In genomic region chr20:17442588-17442987, GRCh38 we compare ENCODE assay signal across 15 cellular contexts.
DNase-seq lines count a peak whose midpoint lies in the region; ATAC-seq and TF ChIP-seq lines count a peak whose summit lies in the region.
"Had no signal": no experiment of that assay in that cellular context is flagged by ENCODE, and none has a peak within 500 bp of the region (broad histone marks: within the 10 kb centered on the region; RNA-seq: fewer than 3 reads in every experiment).

No MANE protein-coding gene starts in this region.

- no peaks in the 10 kb centered on the region for H3K9me2 ChIP-seq in HCT116 (ENCODE audit: insufficient read depth)

- no peak overlapping the region for H3K9ac ChIP-seq in HCT116 (ENCODE audit: low read length)

- DNase-seq in DMS53 (lab: John Stamatoyannopoulos, UW) (peak; percentile 19), DMS53 treated with DMSO at 0.1 percent for 48 hours (lab: John Stamatoyannopoulos, UW; ENCODE audit: unreplicated experiment) (no peak), HCT116 (ENCODE audit: low read depth, low spot score) (peak; percentile 32), SK-MEL-5 (ENCODE audit: low read depth, low spot score) (peak; percentile 71), iPS DF 4.7 (ENCODE audit: extremely low read depth, low spot score) (peak; percentile 38), SKM-1 (lab: John Stamatoyannopoulos, UW; ENCODE audit: unreplicated experiment) (no peak), NK-92 (lab: John Stamatoyannopoulos, UW; ENCODE audit: unreplicated experiment) (no peak), ecto neural progenitor cell (ENCODE audit: low spot score) (no peak)
- DNase-seq: activated CD4-positive, alpha-beta T cell treated with anti-CD3 and anti-CD28 coated beads, Interleukin-2, amount 50 U/mL, for 1 hour; activated effector memory CD4-positive, alpha-beta T cell treated with Interleukin-2 at 50 U/mL for 16 hours; DMS153; esophagus squamous epithelium; islet precursor cell had no signal

- H3K4me1 ChIP-seq in HCT116 (ENCODE audit: control insufficient read depth in 1 of 2, insufficient read depth in 2 of 2, low read length in 2 of 2) = no peaks in the 10 kb centered on the region
- H3K4me1 ChIP-seq: breast epithelium, esophagus squamous epithelium had no signal

- in situ Hi-C loops in SK-MEL-5 (cut with HindIII; ENCODE audit: low pct_unique_long_range_greater_than_20kb, low sequenced_read_pairs) = loop anchor here (25.0 kb wide), 1 partner anchor 630 kb away; no protein-coding TSS in a partner anchor

- no peak overlapping the region for H3K4me3 ChIP-seq in HCT116 (replicated peaks in 1 of 2; ENCODE audit: low read depth in 1 of 2, low read length in 2 of 2)
- H3K4me3 ChIP-seq: breast epithelium, esophagus squamous epithelium, thoracic aorta had no signal

- H3K27me3 ChIP-seq in HCT116 (ENCODE audit: insufficient read depth, low read length) = peaks cover 33% of the 10 kb centered on the region

- no peak overlapping the region for H3K4me2 ChIP-seq in HCT116 (ENCODE audit: low read length)

- no peaks in the 10 kb centered on the region for H3K79me2 ChIP-seq in HCT116 (ENCODE audit: insufficient read depth, low read length)

- ATAC-seq in HCT116 = peak; percentile 70

- peak; percentile 39 for TF ChIP-seq RAD21 in HCT116 (IDR thresholded peaks at IDR 0.05; ENCODE audit: low read depth)

- no TSS peak for BruUV-seq in HCT116 (replicated peaks; lab: Mats Ljungman, UMichigan)

- POLR2A ChIA-PET in HCT116 (lab: Charles Lee) = no interaction called here

- CTCF ChIA-PET in HCT116 (lab: Charles Lee) = interaction anchor here (0.8 to 1.1 kb wide), 5 partner anchors 10 to 641 kb away, joined by 3 to 5 read pairs (median 3); no protein-coding TSS in a partner anchor

- H3K27ac ChIP-seq in HCT116 (ENCODE audit: low read depth, low read length) = no peak overlapping the region
- H3K27ac ChIP-seq: breast epithelium, esophagus squamous epithelium, thoracic aorta had no signal

- no peaks in the 10 kb centered on the region for H4K20me1 ChIP-seq in HCT116 (ENCODE audit: insufficient read depth)

- no peaks in the 10 kb centered on the region for H3K36me3 ChIP-seq in HCT116 (ENCODE audit: control insufficient read depth in 1 of 2, insufficient read depth in 2 of 2, low read length in 2 of 2)
- H3K36me3 ChIP-seq: breast epithelium, esophagus squamous epithelium, thoracic aorta had no signal

- H2AFZ ChIP-seq in HCT116 (ENCODE audit: low read depth, low read length, poor library complexity, severe bottlenecking) = no peak overlapping the region

- intact Hi-C loops in HCT116 (cut with micrococcal nuclease) = no loop called here

- RAD21 ChIA-PET in HCT116 (lab: Charles Lee; ENCODE audit: low non-redundant PET in 1 of 2, low total read pairs in 2 of 2, uncharacterized antibody in 2 of 2, unreplicated experiment in 2 of 2) = interaction anchor here in 1 of 2 experiments (0.6 kb wide), 1 partner anchor 595 kb away, joined by 3 read pairs; no protein-coding TSS in a partner anchor

- no peak for TF ChIP-seq POLR2A in HCT116 (IDR thresholded peaks at IDR 0.05; ENCODE audit: borderline replicate concordance, extremely low read depth, insufficient read depth, insufficient read length)

- no peaks in the 10 kb centered on the region for H3K9me3 ChIP-seq in HCT116 (ENCODE audit: control insufficient read depth in 1 of 2, insufficient read depth in 1 of 2, low read depth in 1 of 2, low read length in 2 of 2)
- H3K9me3 ChIP-seq: breast epithelium, esophagus squamous epithelium, thoracic aorta had no signal

- peak; percentile 14 to 54 (median 30); a peak in 3 of 6 replicates for TF ChIP-seq CTCF in HCT116 (IDR thresholded peaks at IDR 0.05 in 2 of 3, conservative IDR thresholded peaks at IDR 0.05 in 1 of 3; ENCODE audit: borderline replicate concordance in 1 of 3, insufficient read depth in 1 of 3, low read depth in 2 of 3, low read length in 2 of 3)

TF ChIP-seq in HCT116, 20 proteins besides CTCF, POLR2A, EP300 and RAD21:
- no peak for TF ChIP-seq CBX3 (IDR thresholded peaks at IDR 0.05; ENCODE audit: low read depth)
- no peak for TF ChIP-seq EZH2 (IDR thresholded peaks at IDR 0.05)
- TF ChIP-seq YY1 (IDR thresholded peaks at IDR 0.05; ENCODE audit: extremely low read depth, insufficient replicate concordance, low read depth, low read length) = no peak
- no peak for TF ChIP-seq ZNF274 (IDR thresholded peaks at IDR 0.05; ENCODE audit: low read depth, low read length)
- no peak for TF ChIP-seq EZH2phosphoT487 (IDR thresholded peaks at IDR 0.05; ENCODE audit: borderline replicate concordance)
- TF ChIP-seq ATF3 (IDR thresholded peaks at IDR 0.05) = no peak
- TF ChIP-seq POLR2AphosphoS5 (IDR thresholded peaks at IDR 0.05; ENCODE audit: low read depth, low read length) = no peak
- no peak for TF ChIP-seq SIN3A (IDR thresholded peaks at IDR 0.05; ENCODE audit: low read depth)
- no peak for TF ChIP-seq ZBTB33 (IDR thresholded peaks at IDR 0.05; ENCODE audit: extremely low read depth, insufficient replicate concordance, low read length)
- TF ChIP-seq FOSL1 (IDR thresholded peaks at IDR 0.05; ENCODE audit: low read depth) = no peak
- TF ChIP-seq CEBPB (IDR thresholded peaks at IDR 0.05; ENCODE audit: low read depth) = no peak
- no peak for TF ChIP-seq REST (IDR thresholded peaks at IDR 0.05; ENCODE audit: low read depth)
- TF ChIP-seq ZFX (IDR thresholded peaks at IDR 0.05) = no peak
- TF ChIP-seq SP1 (IDR thresholded peaks at IDR 0.05; ENCODE audit: low read depth) = no peak
- TF ChIP-seq SRF (IDR thresholded peaks at IDR 0.05; ENCODE audit: low read depth) = no peak

Comparison
In these comparisons a context has a peak if more than half of its experiments do, and no peak if none do; other contexts are left out.
1. DNase-seq: peak in DMS53 (single experiment), HCT116 (single experiment), SK-MEL-5 (single experiment) and iPS DF 4.7 (single experiment); none in DMS53 treated with DMSO at 0.1 percent for 48 hours (single experiment), SKM-1 (single experiment), NK-92 (single experiment) and ecto neural progenitor cell (single experiment).